8 cellular contexts compared by ENCODE assay signal in the genomic region with DNA sequence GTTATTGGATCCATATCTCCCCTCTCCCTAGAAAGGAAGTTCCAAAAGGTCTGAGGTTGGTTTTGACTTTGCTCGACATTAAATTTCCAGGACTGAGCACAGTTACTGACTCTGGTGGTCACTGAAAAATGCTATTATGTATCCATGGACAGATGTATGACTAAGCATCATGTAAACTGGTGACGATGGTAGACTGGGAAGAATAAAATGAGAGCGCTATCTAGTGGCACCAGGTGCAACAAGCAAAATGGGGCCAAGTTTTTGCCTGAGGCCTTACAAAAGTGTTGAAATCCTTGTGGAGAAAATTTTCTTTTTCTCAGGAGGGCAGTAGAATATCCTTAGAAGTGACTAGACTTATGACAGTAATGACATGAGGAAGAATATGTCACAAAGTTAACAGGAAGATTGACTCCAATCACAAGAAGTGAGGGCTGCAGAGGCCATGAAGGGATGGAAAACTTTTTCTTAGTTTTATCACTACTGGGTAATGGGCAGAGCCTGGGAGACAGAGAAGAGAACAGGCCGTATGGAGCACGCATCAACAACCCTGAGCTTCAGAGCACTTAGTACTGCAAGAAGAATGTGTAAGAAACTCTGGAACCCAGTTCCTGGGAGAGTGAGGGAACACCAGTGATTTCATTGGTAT.
A peak's percentile ranks its signal among the peaks of the same experiment; 100 is the strongest.
DNase-seq lines count a peak whose midpoint lies in the region; ATAC-seq, FAIRE-seq and TF ChIP-seq lines count a peak whose summit lies in the region.

No MANE protein-coding gene starts in this region.

- ATAC-seq in PC-3: peak; percentile 79

- no peaks in the 10 kb centered on the region for H4K20me1 ChIP-seq in PC-3 (ENCODE audit: low read length)

- intact Hi-C loops in PC-3 (cut with micrococcal nuclease): loop anchor here (1.0 to 5.0 kb wide), 2 partner anchors 265 to 335 kb away; no protein-coding TSS in a partner anchor
- intact Hi-C loops in tibial artery (cut with DNase I; ENCODE audit: low total_unique reads): no loop called here
- intact Hi-C loops in vagina (cut with DNase I): no loop called here

- BruUV-seq in PC-3 (replicated peaks; lab: Mats Ljungman, UMichigan): no TSS peak

- DNase-seq in AG08395 (ENCODE audit: low spot score): peak; percentile 71
- DNase-seq in GM04504 (ENCODE audit: low read depth): peak; percentile 66
- DNase-seq in HPDE6-E6E7 (ENCODE audit: extremely low spot score): peak; percentile 54
- DNase-seq in PC-3: peak; percentile 90
- peak; percentile 73 for DNase-seq in bronchial epithelial cell (ENCODE audit: low read depth)
- peak; percentile 72 for DNase-seq in kidney tubule cell (ENCODE audit: low spot score)
- no peak for DNase-seq in tibial artery
- DNase-seq in vagina (ENCODE audit: extremely low spot score in 2 of 2): no peak

- no peak overlapping the region for H3K4me3 ChIP-seq in PC-3 (ENCODE audit: low read length)
- no peak overlapping the region for H3K4me3 ChIP-seq in bronchial epithelial cell (ENCODE audit: low read depth, low read length)
- no peak overlapping the region for H3K4me3 ChIP-seq in tibial artery
- H3K4me3 ChIP-seq in vagina: no peak overlapping the region

- H3K9me3 ChIP-seq in PC-3 (ENCODE audit: low read length): no peaks in the 10 kb centered on the region
- no peaks in the 10 kb centered on the region for H3K9me3 ChIP-seq in tibial artery
- no peaks in the 10 kb centered on the region for H3K9me3 ChIP-seq in vagina

- 0 out of 2 replicates have a peak overlapping the region, but pooled peaks have one; percentile 1 for H3K4me2 ChIP-seq in PC-3 (ENCODE audit: low read length)

- H3K27me3 ChIP-seq in PC-3 (ENCODE audit: low read length) (no peaks in the 10 kb centered on the region), bronchial epithelial cell (ENCODE audit: control insufficient read depth, insufficient read depth, low read length) (no peaks in the 10 kb centered on the region), tibial artery (no peaks in the 10 kb centered on the region), vagina (no peaks in the 10 kb centered on the region)

- H3K36me3 ChIP-seq in PC-3 (ENCODE audit: low read depth, low read length): no peaks in the 10 kb centered on the region
- no peaks in the 10 kb centered on the region for H3K36me3 ChIP-seq in bronchial epithelial cell (ENCODE audit: control insufficient read depth, insufficient read depth, low read length)
- no peaks in the 10 kb centered on the region for H3K36me3 ChIP-seq in tibial artery
- no peaks in the 10 kb centered on the region for H3K36me3 ChIP-seq in vagina

- H3K27ac ChIP-seq in PC-3 (ENCODE audit: low read length) (no peak overlapping the region), tibial artery (no peak overlapping the region), vagina (no peak overlapping the region)

- no peaks in the 10 kb centered on the region for H3K79me2 ChIP-seq in PC-3 (ENCODE audit: low read length)

- FAIRE-seq in bronchial epithelial cell (lab: Jason Lieb, UNC): peak; percentile 75

- CTCF ChIA-PET in PC-3 (lab: Charles Lee): no interaction called here

- H3K9me2 ChIP-seq in PC-3 (replicated peaks; ENCODE audit: low read length): no peaks in the 10 kb centered on the region

- no peak overlapping the region for H3K9ac ChIP-seq in PC-3 (ENCODE audit: low read length)

- POLR2A ChIA-PET in PC-3 (lab: Charles Lee; ENCODE audit: unreplicated experiment): no interaction called here

- peak overlapping the region; percentile 34; the same call in 1 of the 2 replicates for H2AFZ ChIP-seq in PC-3 (ENCODE audit: low read length)

- H3F3A ChIP-seq in PC-3 (ENCODE audit: low read length, unreplicated experiment): no peaks in the 10 kb centered on the region

- H3K4me1 ChIP-seq in PC-3 (ENCODE audit: insufficient read depth, low read length) (peaks cover 20% of the 10 kb centered on the region), tibial artery (peaks cover 0 to 46% (median 19%) of the 10 kb centered on the region in 4 donors), vagina (peaks cover 17% of the 10 kb centered on the region)

- TF ChIP-seq POLR2A in vagina (IDR thresholded peaks at IDR 0.05): no peak

- peak; percentile 94 for TF ChIP-seq CTCF in PC-3 (conservative IDR thresholded peaks at IDR 0.05; ENCODE audit: low read depth, low read length)
- peak; percentile 54 for TF ChIP-seq CTCF in bronchial epithelial cell (IDR thresholded peaks at IDR 0.05; ENCODE audit: insufficient read depth, low read length, severe bottlenecking)
- TF ChIP-seq CTCF in tibial artery (IDR thresholded peaks at IDR 0.05): peak; percentile 13 to 18
- peak in 1 of 3 experiments; percentile 9 for TF ChIP-seq CTCF in vagina (IDR thresholded peaks at IDR 0.05)

Comparison
In these comparisons a context has a peak if more than half of its experiments do, and no peak if none do; other contexts are left out.
1. DNase-seq: peak in AG08395 (single experiment), GM04504 (single experiment), HPDE6-E6E7 (single experiment), PC-3 (single experiment), bronchial epithelial cell (single experiment) and kidney tubule cell (single experiment); none in tibial artery (0 of 2) and vagina (0 of 2).